19 cellular contexts compared by ENCODE assay signal in genomic region chr13:53784331-53784730, GRCh38.
DNase-seq lines count a peak whose midpoint lies in the region; ATAC-seq, FAIRE-seq and TF ChIP-seq lines count a peak whose summit lies in the region.
"Had no signal": no experiment of that assay in that cellular context is flagged by ENCODE, and none has a peak within 500 bp of the region (broad histone marks: within the 10 kb centered on the region; RNA-seq: fewer than 3 reads in every experiment).

No MANE protein-coding gene starts in this region.

- ATAC-seq in GM12878, result no peak
- ATAC-seq in HG02588 (IDR thresholded peaks at IDR 0.05; ENCODE audit: unreplicated experiment), result no peak
- ATAC-seq: Panc1 had no signal

- H3K4me1 ChIP-seq in GM12878 (ENCODE audit: control insufficient read depth, insufficient read depth, low read length) (no peaks in the 10 kb centered on the region), neuronal stem cell (ENCODE audit: control insufficient read depth in 2 of 2, insufficient read depth in 1 of 2, low read depth in 1 of 2, low read length in 2 of 2) (peaks cover 3 to 4% of the 10 kb centered on the region in 2 donors)

- no peak for TF ChIP-seq POLR2A in GM12878 (IDR thresholded peaks at IDR 0.05; ENCODE audit: low read depth, low read length)

- H3K27ac ChIP-seq in GM12878 (ENCODE audit: control insufficient read depth, insufficient read depth), result no peak overlapping the region
- no peak overlapping the region for H3K27ac ChIP-seq in neuronal stem cell (replicated peaks; ENCODE audit: low read length)
- H3K27ac ChIP-seq: BLaER1 treated with 17β-estradiol and CSF1 and Interleukin-3, amounts not matched to agents 10 nM and 100 nM had no signal

- H3K4me3 ChIP-seq in GM12878 (no peak overlapping the region; the same call in 1 of the 2 replicates), neuronal stem cell (ENCODE audit: low read length in 2 of 2) (no peak overlapping the region)
- H3K4me3 ChIP-seq: BLaER1 treated with 17β-estradiol and CSF1 and Interleukin-3, amounts not matched to agents 10 nM and 100 nM had no signal

- H3K23ac ChIP-seq in neuronal stem cell (ENCODE audit: low read depth, low read length, poor library complexity), result no peak overlapping the region

- no peak overlapping the region for H2AK5ac ChIP-seq in neuronal stem cell (ENCODE audit: low read depth, low read length)

- no peak for TF ChIP-seq RAD21 in GM12878 (IDR thresholded peaks at IDR 0.05; ENCODE audit: insufficient read depth, low read depth, low read length)

- no peak overlapping the region for H2BK12ac ChIP-seq in neuronal stem cell (ENCODE audit: low read length)

- DNase-seq in NCI-H2029 (lab: John Stamatoyannopoulos, UW) (peak; percentile 2), NCI-H2029 treated with DMSO at 0.1 percent for 48 hours (lab: John Stamatoyannopoulos, UW) (no peak), NCI-H146 treated with DMSO at 0.1 percent for 48 hours (lab: John Stamatoyannopoulos, UW; ENCODE audit: unreplicated experiment) (peak; percentile 53), GM12878 (ENCODE audit: low read depth, low spot score) (no peak), neuronal stem cell (ENCODE audit: low spot score) (no peak)
- no peak for DNase-seq in activated naive CD4-positive, alpha-beta T cell (lab: John Stamatoyannopoulos, UW)
- DNase-seq in activated CD4-positive, alpha-beta T cell treated with anti-CD3 and anti-CD28 coated beads, Interleukin-2, amount 50 U/mL, for 48 hours, result no peak
- DNase-seq: 8988T; CD8-positive, alpha-beta memory T cell; DND-41; GDM1; GOT3; KBM-7; NCI-H1694; NCI-H2227 treated with DMSO at 0.1 percent for 48 hours had no signal

- H3K9ac ChIP-seq in GM12878 (ENCODE audit: control insufficient read depth, insufficient read depth, low read length), result no peak overlapping the region
- H3K9ac ChIP-seq in neuronal stem cell (ENCODE audit: low read depth, low read length, poor library complexity), result no peak overlapping the region
- H3K9ac ChIP-seq: BLaER1 treated with 17β-estradiol and CSF1 and Interleukin-3, amounts not matched to agents 10 nM and 100 nM had no signal

- H3K79me1 ChIP-seq in neuronal stem cell (ENCODE audit: low read depth, low read length), result peaks cover 3% of the 10 kb centered on the region

- no peak overlapping the region for H4K91ac ChIP-seq in neuronal stem cell (ENCODE audit: low read depth, low read length, poor library complexity)

- no peak overlapping the region for H2BK15ac ChIP-seq in neuronal stem cell (ENCODE audit: low read length)

- no peaks in the 10 kb centered on the region for H3K79me2 ChIP-seq in GM12878 (ENCODE audit: control insufficient read depth, insufficient read depth, low read length)

- no peak overlapping the region for H3K18ac ChIP-seq in neuronal stem cell (ENCODE audit: low read length)

- no peak overlapping the region for H3K4me2 ChIP-seq in GM12878 (ENCODE audit: control insufficient read depth, insufficient read depth)
- H3K4me2 ChIP-seq in neuronal stem cell (ENCODE audit: insufficient read depth, low read length, poor library complexity, severe bottlenecking), result no peak overlapping the region
- H3K4me2 ChIP-seq: BLaER1 treated with 17β-estradiol and CSF1 and Interleukin-3, amounts not matched to agents 10 nM and 100 nM had no signal

- CTCF ChIA-PET in GM12878 (lab: Yijun Ruan, JAX), result interaction anchor here (1.3 to 2.3 kb wide), 2 partner anchors 520 to 533 kb away, joined by 3 to 9 read pairs; no protein-coding TSS in a partner anchor

- H3K4ac ChIP-seq in neuronal stem cell (ENCODE audit: low read length), result no peak overlapping the region

- SMC1A ChIA-PET in GM12878 (lab: Charles Lee; ENCODE audit: uncharacterized antibody, unreplicated experiment), result interaction anchor here (3.1 kb wide), 1 partner anchor 533 kb away, joined by 30 read pairs; no protein-coding TSS in a partner anchor

- BruUV-seq in GM12878 (replicated peaks; lab: Mats Ljungman, UMichigan), result no TSS peak

- no peak overlapping the region for H4K8ac ChIP-seq in neuronal stem cell (ENCODE audit: low read depth, low read length)

- H3K36me3 ChIP-seq in GM12878 (ENCODE audit: control insufficient read depth in 2 of 2, insufficient read depth in 2 of 2, low read length in 1 of 2) (no peaks in the 10 kb centered on the region), neuronal stem cell (replicated peaks in 1 of 2; ENCODE audit: control insufficient read depth in 2 of 2, insufficient read depth in 2 of 2, low read length in 2 of 2) (no peaks in the 10 kb centered on the region)
- H3K36me3 ChIP-seq: BLaER1 treated with 17β-estradiol and CSF1 and Interleukin-3, amounts not matched to agents 10 nM and 100 nM had no signal

- H2BK5ac ChIP-seq in neuronal stem cell (ENCODE audit: low read length), result no peak overlapping the region

- in situ Hi-C loops in GM12878 (cut with MboI), result no loop called here

- FAIRE-seq in GM12878 (lab: Jason Lieb, UNC), result no peak
- FAIRE-seq: GM12891 had no signal

- no peak for TF ChIP-seq EP300 in GM12878 (IDR thresholded peaks at IDR 0.05; ENCODE audit: borderline replicate concordance in 1 of 2, control insufficient read depth in 1 of 2, low read depth in 2 of 2, low read length in 2 of 2)

- H3K9me3 ChIP-seq in GM12878 (replicated peaks; ENCODE audit: control insufficient read depth, insufficient read depth, low read length), result no peaks in the 10 kb centered on the region
- H3K9me3 ChIP-seq in neuronal stem cell (replicated peaks in 1 of 2; ENCODE audit: control insufficient read depth in 2 of 2, insufficient read depth in 1 of 2, low read depth in 1 of 2, low read length in 2 of 2), result no peaks in the 10 kb centered on the region
- H3K9me3 ChIP-seq: BLaER1 treated with 17β-estradiol and CSF1 and Interleukin-3, amounts not matched to agents 10 nM and 100 nM had no signal

- H3K27me3 ChIP-seq in GM12878 (replicated peaks in 1 of 2; ENCODE audit: control insufficient read depth in 2 of 2, insufficient read depth in 2 of 2, low read length in 1 of 2) (no peaks in the 10 kb centered on the region), neuronal stem cell (ENCODE audit: control insufficient read depth in 3 of 3, insufficient read depth in 3 of 3, low read depth in 1 of 3, low read length in 3 of 3) (no peaks in the 10 kb centered on the region)
- H3K27me3 ChIP-seq: BLaER1 treated with 17β-estradiol and CSF1 and Interleukin-3, amounts not matched to agents 10 nM and 100 nM had no signal

- POLR2A ChIA-PET in GM12878 (lab: Charles Lee), result no interaction called here

- RAD21 ChIA-PET in GM12878 (lab: Charles Lee; ENCODE audit: unreplicated experiment), result interaction anchor here (0.6 kb wide), 1 partner anchor 580 kb away, joined by 3 read pairs; no protein-coding TSS in a partner anchor

- no peak overlapping the region for H2BK120ac ChIP-seq in neuronal stem cell (ENCODE audit: low read depth, low read length)

- no peak for TF ChIP-seq CTCF in GM12878 (IDR thresholded peaks at IDR 0.05 in 2 of 3, conservative IDR thresholded peaks at IDR 0.05 in 1 of 3; ENCODE audit: control insufficient read depth in 2 of 3, extremely low read depth in 1 of 3, insufficient read depth in 1 of 3, low read depth in 3 of 3, low read length in 3 of 3)

- intact Hi-C loops in GM12878 (cut with micrococcal nuclease; ENCODE audit: unreplicated experiment), result loop anchor here (10.0 kb wide), 1 partner anchor 360 kb away; no protein-coding TSS in a partner anchor

- H3K14ac ChIP-seq in neuronal stem cell (ENCODE audit: low read length), result no peak overlapping the region

- no peaks in the 10 kb centered on the region for H4K20me1 ChIP-seq in GM12878 (ENCODE audit: control insufficient read depth, insufficient read depth)
- H4K20me1 ChIP-seq: BLaER1 treated with 17β-estradiol and CSF1 and Interleukin-3, amounts not matched to agents 10 nM and 100 nM had no signal

- no peak overlapping the region for H2AFZ ChIP-seq in GM12878 (ENCODE audit: control insufficient read depth, low read depth, low read length)
- peak overlapping the region; percentile 17 for H2AFZ ChIP-seq in neuronal stem cell (ENCODE audit: low read length)

- WGBS in GM12878 (ENCODE audit: insufficient coverage, insufficient replicate concordance, low lambda C conversion rate, missing lambda C conversion rate), result 42% methylated on average over 2 of the region's 2 CpGs
- no CpG with 5 or more reads among the region's 2 CpGs for WGBS in neuronal stem cell (ENCODE audit: extremely low coverage in 2 of 2, insufficient read length in 2 of 2, insufficient replicate concordance in 1 of 2), 2 donors

TF ChIP-seq in GM12878, 131 proteins besides CTCF, POLR2A, EP300 and RAD21:
- peak; percentile 57; the same call in 1 of the 2 replicates for TF ChIP-seq NR2F1 (conservative IDR thresholded peaks at IDR 0.05)
- no peak for TF ChIP-seq CREM (IDR thresholded peaks at IDR 0.05; ENCODE audit: low read depth)

Comparison
In these comparisons a context has a peak if more than half of its experiments do, and no peak if none do; other contexts are left out.
1. DNase-seq: peak in NCI-H2029 (single experiment) and NCI-H146 treated with DMSO at 0.1 percent for 48 hours (single experiment); none in NCI-H2029 treated with DMSO at 0.1 percent for 48 hours (single experiment), GM12878 (single experiment), neuronal stem cell (single experiment), activated naive CD4-positive, alpha-beta T cell (0 of 4) and activated CD4-positive, alpha-beta T cell treated with anti-CD3 and anti-CD28 coated beads, Interleukin-2, amount 50 U/mL, for 48 hours (0 of 2).